1 cellular context compared by ENCODE assay signal in the genomic region with DNA sequence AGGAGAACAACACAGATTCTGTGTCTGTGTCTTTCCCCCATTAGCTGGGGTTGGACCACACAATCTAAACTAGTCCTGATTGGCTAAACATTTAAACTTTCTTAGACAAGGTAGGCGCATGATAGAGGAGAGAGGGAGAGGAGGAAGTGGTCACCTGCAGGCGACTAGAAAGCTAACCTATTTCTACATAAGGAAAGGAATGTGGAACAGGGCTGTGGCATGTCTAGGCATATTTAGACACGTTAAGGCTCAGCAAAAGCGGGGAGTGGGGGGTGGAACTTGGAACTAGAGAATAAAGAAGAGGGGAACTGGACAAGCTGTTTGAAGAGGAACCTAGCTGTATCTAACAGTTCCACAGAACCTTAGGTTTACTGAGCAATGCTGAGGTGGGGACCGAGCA.
TF ChIP-seq lines count a peak whose summit lies in the region.

No MANE protein-coding gene starts in this region.

TF ChIP-seq in WTC11, 78 proteins besides CTCF, POLR2A, EP300 and RAD21 (continued from another document):
- TF ChIP-seq, protein P1, sequence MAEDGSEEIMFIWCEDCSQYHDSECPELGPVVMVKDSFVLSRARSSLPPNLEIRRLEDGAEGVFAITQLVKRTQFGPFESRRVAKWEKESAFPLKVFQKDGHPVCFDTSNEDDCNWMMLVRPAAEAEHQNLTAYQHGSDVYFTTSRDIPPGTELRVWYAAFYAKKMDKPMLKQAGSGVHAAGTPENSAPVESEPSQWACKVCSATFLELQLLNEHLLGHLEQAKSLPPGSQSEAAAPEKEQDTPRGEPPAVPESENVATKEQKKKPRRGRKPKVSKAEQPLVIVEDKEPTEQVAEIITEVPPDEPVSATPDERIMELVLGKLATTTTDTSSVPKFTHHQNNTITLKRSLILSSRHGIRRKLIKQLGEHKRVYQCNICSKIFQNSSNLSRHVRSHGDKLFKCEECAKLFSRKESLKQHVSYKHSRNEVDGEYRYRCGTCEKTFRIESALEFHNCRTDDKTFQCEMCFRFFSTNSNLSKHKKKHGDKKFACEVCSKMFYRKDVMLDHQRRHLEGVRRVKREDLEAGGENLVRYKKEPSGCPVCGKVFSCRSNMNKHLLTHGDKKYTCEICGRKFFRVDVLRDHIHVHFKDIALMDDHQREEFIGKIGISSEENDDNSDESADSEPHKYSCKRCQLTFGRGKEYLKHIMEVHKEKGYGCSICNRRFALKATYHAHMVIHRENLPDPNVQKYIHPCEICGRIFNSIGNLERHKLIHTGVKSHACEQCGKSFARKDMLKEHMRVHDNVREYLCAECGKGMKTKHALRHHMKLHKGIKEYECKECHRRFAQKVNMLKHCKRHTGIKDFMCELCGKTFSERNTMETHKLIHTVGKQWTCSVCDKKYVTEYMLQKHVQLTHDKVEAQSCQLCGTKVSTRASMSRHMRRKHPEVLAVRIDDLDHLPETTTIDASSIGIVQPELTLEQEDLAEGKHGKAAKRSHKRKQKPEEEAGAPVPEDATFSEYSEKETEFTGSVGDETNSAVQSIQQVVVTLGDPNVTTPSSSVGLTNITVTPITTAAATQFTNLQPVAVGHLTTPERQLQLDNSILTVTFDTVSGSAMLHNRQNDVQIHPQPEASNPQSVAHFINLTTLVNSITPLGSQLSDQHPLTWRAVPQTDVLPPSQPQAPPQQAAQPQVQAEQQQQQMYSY (CRISPR knock-in tag; IDR thresholded peaks at IDR 0.05), result no peak
- TF ChIP-seq NR2C2 (CRISPR knock-in tag; IDR thresholded peaks at IDR 0.05), result no peak
- TF ChIP-seq SP1 (CRISPR knock-in tag; conservative IDR thresholded peaks at IDR 0.05), result no peak
- TF ChIP-seq, protein P2, sequence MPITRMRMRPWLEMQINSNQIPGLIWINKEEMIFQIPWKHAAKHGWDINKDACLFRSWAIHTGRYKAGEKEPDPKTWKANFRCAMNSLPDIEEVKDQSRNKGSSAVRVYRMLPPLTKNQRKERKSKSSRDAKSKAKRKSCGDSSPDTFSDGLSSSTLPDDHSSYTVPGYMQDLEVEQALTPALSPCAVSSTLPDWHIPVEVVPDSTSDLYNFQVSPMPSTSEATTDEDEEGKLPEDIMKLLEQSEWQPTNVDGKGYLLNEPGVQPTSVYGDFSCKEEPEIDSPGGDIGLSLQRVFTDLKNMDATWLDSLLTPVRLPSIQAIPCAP (CRISPR knock-in tag; IDR thresholded peaks at IDR 0.05), result no peak
